Comparison of ENCODE assay signal across 23 cellular contexts in the genomic region with DNA sequence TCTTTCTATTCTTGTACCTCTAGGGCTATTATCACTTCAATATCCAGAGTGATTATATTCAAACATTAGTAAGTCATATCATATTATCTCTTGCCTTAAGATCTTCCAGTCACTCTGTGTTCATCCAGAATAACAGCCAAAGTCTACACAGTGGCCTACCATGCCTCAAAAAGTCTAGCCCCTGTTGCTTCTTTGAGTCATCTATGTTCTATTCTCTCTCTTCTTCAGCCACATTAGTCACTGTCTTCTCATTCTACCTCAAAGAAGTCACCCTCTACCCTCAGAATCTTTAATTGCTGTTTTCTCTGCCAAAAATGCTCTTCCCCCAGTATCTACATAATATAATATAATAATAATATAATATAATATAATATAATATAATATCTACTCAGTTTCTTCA.
"Had no signal": no experiment of that assay in that cellular context is flagged by ENCODE, and none has a peak within 500 bp of the region (broad histone marks: within the 10 kb centered on the region; RNA-seq: fewer than 3 reads in every experiment).

No MANE protein-coding gene starts in this region.

- H3K79me2 ChIP-seq: hepatocyte had no signal

- H3K36me3 Mint-ChIP-seq: immature natural killer cell; mesothelial cell of epicardium; naive B cell; naive thymus-derived CD8-positive, alpha-beta T cell had no signal

- H3K9me3 Mint-ChIP-seq: naive B cell; naive thymus-derived CD8-positive, alpha-beta T cell had no signal

- DNase-seq: dermis blood vessel endothelial cell; dorsolateral prefrontal cortex; effector CD4-positive, alpha-beta T cell; effector memory CD4-positive, alpha-beta T cell; foreskin fibroblast; heart left ventricle; hypothalamus; immature natural killer cell; islet precursor cell; kidney glomerular epithelial cell; left colon; left ventricle myocardium superior; lower lobe of right lung; mesenchymal stem cell; mucosa of descending colon; naive B cell; naive thymus-derived CD8-positive, alpha-beta T cell had no signal

- H3K4me1 Mint-ChIP-seq: immature natural killer cell; mesothelial cell of epicardium; naive B cell; naive thymus-derived CD8-positive, alpha-beta T cell had no signal

- ATAC-seq: gastroesophageal sphincter; heart left ventricle; left colon; left lobe of liver; left ventricle myocardium superior; lower lobe of right lung; mucosa of descending colon; naive thymus-derived CD8-positive, alpha-beta T cell had no signal

- H3K4me2 ChIP-seq: hepatocyte had no signal

- H3K27me3 ChIP-seq: dorsolateral prefrontal cortex, esophagus muscularis mucosa, gastroesophageal sphincter, heart left ventricle, hepatocyte had no signal

- H3K27ac Mint-ChIP-seq: immature natural killer cell; mesothelial cell of epicardium; naive B cell; naive thymus-derived CD8-positive, alpha-beta T cell had no signal

- H3K4me3 Mint-ChIP-seq: immature natural killer cell; mesothelial cell of epicardium; naive B cell; naive thymus-derived CD8-positive, alpha-beta T cell had no signal

- H3K27ac ChIP-seq: coronary artery, dorsolateral prefrontal cortex, esophagus muscularis mucosa, gastroesophageal sphincter, heart left ventricle, hepatocyte, lower lobe of right lung had no signal

- H3K9me3 ChIP-seq: esophagus muscularis mucosa, gastroesophageal sphincter, heart left ventricle, lower lobe of right lung, mucosa of descending colon had no signal

- H3K4me1 ChIP-seq: esophagus muscularis mucosa, gastroesophageal sphincter, heart left ventricle, lower lobe of right lung had no signal

- H3K27me3 Mint-ChIP-seq: naive B cell; naive thymus-derived CD8-positive, alpha-beta T cell had no signal

- H3K36me3 ChIP-seq: esophagus muscularis mucosa, gastroesophageal sphincter, heart left ventricle, lower lobe of right lung had no signal

- H3K4me3 ChIP-seq: coronary artery, dorsolateral prefrontal cortex, esophagus muscularis mucosa, gastroesophageal sphincter, heart left ventricle, hepatocyte, lower lobe of right lung, mucosa of descending colon had no signal

- H2AFZ ChIP-seq: hepatocyte had no signal
